Comparison of ENCODE assay signal across 9 cellular contexts in genomic region chr6:5422321-5422915, GRCh38.
DNase-seq lines count a peak whose midpoint lies in the region; ATAC-seq lines count a peak whose summit lies in the region.
"Had no signal": no experiment of that assay in that cellular context is flagged by ENCODE, and none has a peak within 500 bp of the region (broad histone marks: within the 10 kb centered on the region; RNA-seq: fewer than 3 reads in every experiment).

No MANE protein-coding gene starts in this region.

- no peak overlapping the region for H3K4me2 ChIP-seq in Karpas-422 (ENCODE audit: low read depth, low read length, poor library complexity, severe bottlenecking)

- no peaks in the 10 kb centered on the region for H3K36me3 ChIP-seq in Karpas-422 (ENCODE audit: insufficient read depth, low read length)

- peaks cover 5% of the 10 kb centered on the region for H3K9me3 Mint-ChIP-seq in activated naive CD8-positive, alpha-beta T cell treated with anti-CD3 and anti-CD28 coated beads for 36 hours

- no peak overlapping the region for H3K9ac ChIP-seq in Karpas-422 (ENCODE audit: low read length)
- H3K9ac ChIP-seq: BLaER1 treated with 17β-estradiol and CSF1 and Interleukin-3, amounts not matched to agents 10 nM and 100 nM had no signal

- peaks cover 16% of the 10 kb centered on the region for H4K20me1 ChIP-seq in Karpas-422 (ENCODE audit: insufficient read depth, low read depth, low read length)

- no peak overlapping the region for H3K4me3 ChIP-seq in Karpas-422 (ENCODE audit: low read length)
- H3K4me3 ChIP-seq: BLaER1 treated with 17β-estradiol and CSF1 and Interleukin-3, amounts not matched to agents 10 nM and 100 nM had no signal

- no peak overlapping the region for H3K27ac Mint-ChIP-seq in activated naive CD8-positive, alpha-beta T cell treated with anti-CD3 and anti-CD28 coated beads for 36 hours

- no peak overlapping the region for H2AFZ ChIP-seq in Karpas-422 (ENCODE audit: low read length)

- H3K9me2 ChIP-seq in Karpas-422 (replicated peaks; ENCODE audit: insufficient read depth, low read length): no peaks in the 10 kb centered on the region

- ATAC-seq in HG03460 (IDR thresholded peaks at IDR 0.05; ENCODE audit: unreplicated experiment): no peak

- no peak overlapping the region for H3K4me3 Mint-ChIP-seq in activated naive CD8-positive, alpha-beta T cell treated with anti-CD3 and anti-CD28 coated beads for 36 hours

- no peaks in the 10 kb centered on the region for H3K79me2 ChIP-seq in Karpas-422 (ENCODE audit: low read length)

- peaks cover 9% of the 10 kb centered on the region for H3K4me1 Mint-ChIP-seq in activated naive CD8-positive, alpha-beta T cell treated with anti-CD3 and anti-CD28 coated beads for 36 hours

- H3K36me3 Mint-ChIP-seq in activated naive CD8-positive, alpha-beta T cell treated with anti-CD3 and anti-CD28 coated beads for 36 hours: peaks cover 23% of the 10 kb centered on the region

- H3K27me3 ChIP-seq in Karpas-422 (ENCODE audit: low read length): no peaks in the 10 kb centered on the region
- H3K27me3 ChIP-seq: BLaER1 treated with 17β-estradiol and CSF1 and Interleukin-3, amounts not matched to agents 10 nM and 100 nM had no signal

- DNase-seq in NCI-H1092 treated with DMSO at 0.1 percent for 48 hours (lab: John Stamatoyannopoulos, UW) (peak; percentile 36), NCI-H1092 (lab: John Stamatoyannopoulos, UW) (no peak), Karpas-422 (peak; percentile 65), iPS-NIHi11 (ENCODE audit: low spot score) (peak; percentile 62), SW480 (ENCODE audit: low spot score) (no peak), cortex of kidney (lab: John Stamatoyannopoulos, UW) (no peak)
- peak; percentile 2 for DNase-seq in activated naive CD8-positive, alpha-beta T cell treated with anti-CD3 and anti-CD28 coated beads for 36 hours

- no peaks in the 10 kb centered on the region for H3K9me3 ChIP-seq in Karpas-422 (ENCODE audit: low read length)

- H3K4me1 ChIP-seq in Karpas-422 (ENCODE audit: low read length): no peaks in the 10 kb centered on the region; the same call in 1 of the 2 replicates

- no peaks in the 10 kb centered on the region for H3K27me3 Mint-ChIP-seq in activated naive CD8-positive, alpha-beta T cell treated with anti-CD3 and anti-CD28 coated beads for 36 hours

- no peak overlapping the region for H3K27ac ChIP-seq in Karpas-422 (ENCODE audit: low read length)
- H3K27ac ChIP-seq: BLaER1 treated with 17β-estradiol and CSF1 and Interleukin-3, amounts not matched to agents 10 nM and 100 nM had no signal

Comparison
In these comparisons a context has a peak if more than half of its experiments do, and no peak if none do; other contexts are left out.
1. DNase-seq: peak in NCI-H1092 treated with DMSO at 0.1 percent for 48 hours (single experiment), Karpas-422 (single experiment), activated naive CD8-positive, alpha-beta T cell treated with anti-CD3 and anti-CD28 coated beads for 36 hours (single experiment) and iPS-NIHi11 (single experiment); none in NCI-H1092 (single experiment), SW480 (single experiment) and cortex of kidney (single experiment).